Comparison of ENCODE assay signal across 8 cellular contexts in the genomic region with DNA sequence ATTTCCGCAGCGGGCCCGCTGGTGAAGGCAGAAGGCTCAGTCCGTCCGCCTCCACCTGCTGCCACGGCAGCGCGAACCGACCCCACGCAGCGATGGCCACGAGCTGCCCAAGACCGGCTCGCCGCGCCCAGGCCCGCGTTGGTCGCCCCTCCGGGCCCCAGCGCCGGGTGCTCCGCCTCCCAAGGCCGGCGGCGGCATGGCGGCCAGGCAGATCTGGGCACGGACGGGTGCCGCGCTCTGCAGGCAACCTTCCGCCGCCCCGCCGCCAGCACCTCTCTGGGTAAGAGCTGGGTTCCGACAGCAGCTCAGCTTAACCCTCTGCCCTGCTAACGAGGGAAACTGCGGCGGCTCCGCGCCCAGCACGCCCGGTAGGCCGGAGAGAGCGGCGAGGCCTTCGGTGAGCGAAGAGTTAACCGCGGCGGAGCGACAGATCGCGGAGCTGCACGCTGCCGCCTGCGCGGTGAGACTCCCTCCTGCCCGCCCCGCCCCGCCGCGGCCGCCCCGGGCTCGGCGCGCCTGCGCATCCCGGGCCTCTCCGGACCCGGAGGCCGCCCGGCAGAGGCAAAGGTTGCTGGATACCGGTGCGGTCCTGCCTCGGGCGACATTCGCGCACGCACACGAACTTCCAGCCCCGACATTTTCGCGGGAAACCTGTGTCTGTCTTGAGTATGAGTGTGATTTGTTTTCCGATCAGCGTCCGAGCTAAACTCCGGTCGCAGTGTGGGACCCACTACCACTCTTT.
DNase-seq lines count a peak whose midpoint lies in the region; ATAC-seq and TF ChIP-seq lines count a peak whose summit lies in the region.

Gene C1orf53, plus strand, starts transcription at position 177 of the 742 bp plus-strand sequence. Its CDS starts 20 bp downstream, at position 197.

- peak within 1 kb of the TSS; percentile 87 for H3K27ac ChIP-seq in cingulate gyrus (ENCODE audit: low read depth, low read length)

- peak within 1 kb of the TSS; percentile 86 for H3K4me3 ChIP-seq in AG10803 (ENCODE audit: low read length)

- ATAC-seq in GM19023 (IDR thresholded peaks at IDR 0.05; ENCODE audit: unreplicated experiment) (peak; percentile 97), HG03175 (IDR thresholded peaks at IDR 0.05; ENCODE audit: unreplicated experiment) (peak; percentile 95)

- DNase-seq in AG10803 (ENCODE audit: low read depth) = peak; percentile 88
- peak; percentile 82 for DNase-seq in NCI-H226
- peak; percentile 56 for DNase-seq in activated CD4-positive, alpha-beta T cell treated with anti-CD3 and anti-CD28 coated beads for 1 hour
- DNase-seq in left kidney (ENCODE audit: low read depth, low spot score) = peak; percentile 95
- peak; percentile 79 to 85 for DNase-seq in stimulated activated CD4-positive, alpha-beta T cell treated with anti-CD3 and anti-CD28 coated beads, Interleukin-2, amount 100 ng/mL, for 24 hours

- no peak for TF ChIP-seq CTCF in AG10803 (conservative IDR thresholded peaks at IDR 0.05; ENCODE audit: low read length)

Comparison
In these comparisons a context has a peak if more than half of its experiments do, and no peak if none do; other contexts are left out.
1. Peak in every context shown above with its lines: DNase-seq, ATAC-seq, H3K4me3 ChIP-seq and H3K27ac ChIP-seq.